ENCODE assay signal across 10 cellular contexts in the genomic region with DNA sequence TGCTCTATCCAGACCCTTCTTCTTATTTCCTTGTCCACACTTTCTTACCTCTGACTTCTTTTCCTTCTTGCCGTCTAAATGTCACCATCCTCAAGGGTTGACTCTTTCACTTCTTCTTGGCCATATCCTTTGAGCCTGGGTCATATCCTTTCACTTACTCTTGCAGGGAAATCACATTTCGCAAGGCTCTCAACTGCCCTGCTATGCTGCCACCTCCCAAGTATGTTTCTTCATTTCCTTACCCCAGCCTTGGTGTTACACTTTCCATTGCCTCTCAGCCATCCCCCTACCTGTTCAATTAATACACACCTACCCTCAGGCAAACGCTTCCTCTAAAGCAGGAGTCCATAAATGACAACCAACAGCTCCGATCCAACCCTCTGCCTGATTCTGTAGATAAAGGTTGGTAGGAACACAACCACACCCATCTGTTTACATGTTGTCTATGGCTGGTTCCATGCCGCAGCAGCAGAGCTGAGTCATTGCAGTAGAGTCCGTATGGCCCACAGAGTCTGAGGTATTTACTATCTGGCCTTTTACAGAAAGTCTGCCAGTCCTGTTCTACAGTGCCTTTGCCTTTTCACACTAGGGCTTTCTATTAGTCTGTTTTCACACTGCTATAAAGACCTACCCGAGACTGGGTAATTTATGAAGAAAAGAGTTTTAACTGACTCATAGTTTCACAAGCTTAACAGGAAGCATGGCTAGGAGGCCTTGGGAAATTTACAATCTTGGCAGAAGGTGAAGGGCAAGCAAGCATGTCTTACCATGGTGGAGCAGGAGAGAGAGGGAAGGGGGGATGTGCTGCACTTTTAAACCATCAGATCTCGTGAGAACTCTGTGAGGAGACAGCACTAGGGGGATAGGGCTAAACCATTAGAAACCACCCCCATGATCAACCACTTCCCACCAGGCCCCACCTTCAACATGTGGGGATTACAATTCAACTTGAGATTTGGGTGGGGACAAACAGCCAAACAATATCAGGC.
A peak's percentile ranks its signal among the peaks of the same experiment; 100 is the strongest.
DNase-seq lines count a peak whose midpoint lies in the region; ATAC-seq, FAIRE-seq and TF ChIP-seq lines count a peak whose summit lies in the region.
"Had no signal": no experiment of that assay in that cellular context is flagged by ENCODE, and none has a peak within 500 bp of the region (broad histone marks: within the 10 kb centered on the region; RNA-seq: fewer than 3 reads in every experiment).

No MANE protein-coding gene starts in this region.

- H3K4me1 Mint-ChIP-seq in effector memory CD8-positive, alpha-beta T cell (ENCODE audit: low read depth in 2 of 2), result peaks cover 7% of the 10 kb centered on the region in 2 donors

- H3K4me3 Mint-ChIP-seq in effector memory CD8-positive, alpha-beta T cell, result no peak overlapping the region

- peak overlapping the region; percentile 90 for H3K27ac ChIP-seq in HL-60 (replicated peaks)

- ATAC-seq in effector memory CD8-positive, alpha-beta T cell (replicated peaks), result peak; percentile 58
- ATAC-seq: Panc1 had no signal

- no peaks in the 10 kb centered on the region for H3K9me3 Mint-ChIP-seq in effector memory CD8-positive, alpha-beta T cell

- H3K27me3 Mint-ChIP-seq in effector memory CD8-positive, alpha-beta T cell, result no peaks in the 10 kb centered on the region

- no peak overlapping the region for H3K4me3 ChIP-seq in HL-60 (replicated peaks; ENCODE audit: insufficient read depth, low read length)
- H3K4me3 ChIP-seq: heart left ventricle had no signal

- FAIRE-seq in GM19239 (lab: Jason Lieb, UNC), result peak; percentile 52
- no peak for FAIRE-seq in D721Med (lab: Jason Lieb, UNC)

- H3K27me3 ChIP-seq in HL-60 (ENCODE audit: insufficient read depth, poor library complexity, severe bottlenecking), result no peaks in the 10 kb centered on the region

- no peak overlapping the region for H3K27ac Mint-ChIP-seq in effector memory CD8-positive, alpha-beta T cell

- no peaks in the 10 kb centered on the region for H3K36me3 Mint-ChIP-seq in effector memory CD8-positive, alpha-beta T cell (ENCODE audit: insufficient read depth)

- no peak for TF ChIP-seq CTCF in HL-60 (IDR thresholded peaks at IDR 0.05; ENCODE audit: insufficient read depth, low read length)
- no peak for TF ChIP-seq CTCF in D721Med (IDR thresholded peaks at IDR 0.05; ENCODE audit: insufficient read depth, missing control alignments)

- peak; percentile 51 for DNase-seq in CD1c-positive myeloid dendritic cell (ENCODE audit: extremely low spot score)
- DNase-seq in GM19239 (ENCODE audit: insufficient read length, low spot score), result no peak
- peak; percentile 47 to 67 for DNase-seq in HL-60 (ENCODE audit: low read depth in 1 of 2, low spot score in 1 of 2)
- DNase-seq in effector memory CD8-positive, alpha-beta T cell, result peak in 1 of 3 experiments; percentile 1
- no peak for DNase-seq in EL
- DNase-seq in amniotic stem cell (lab: John Stamatoyannopoulos, UW), result no peak
- no peak for DNase-seq in GDM1 (lab: John Stamatoyannopoulos, UW)
- DNase-seq in D721Med (ENCODE audit: insufficient read length, low spot score), result no peak
- DNase-seq: heart left ventricle had no signal

Comparison
In these comparisons a context has a peak if more than half of its experiments do, and no peak if none do; other contexts are left out.
1. DNase-seq: peak in CD1c-positive myeloid dendritic cell (single experiment) and HL-60 (2 of 2); none in GM19239 (single experiment), EL (single experiment), amniotic stem cell (single experiment), GDM1 (single experiment) and D721Med (single experiment).